ENCODE assay signal across 10 cellular contexts in genomic region chr6:56524891-56525703, GRCh38.
DNase-seq lines count a peak whose midpoint lies in the region; ATAC-seq and TF ChIP-seq lines count a peak whose summit lies in the region.
"Had no signal": no experiment of that assay in that cellular context is flagged by ENCODE, and none has a peak within 500 bp of the region (broad histone marks: within the 10 kb centered on the region; RNA-seq: fewer than 3 reads in every experiment).

No MANE protein-coding gene starts in this region.

- H3K4me1 ChIP-seq in RWPE2 (ENCODE audit: insufficient read depth, poor library complexity, severe bottlenecking) = no peaks in the 10 kb centered on the region

- H3K9me3 Mint-ChIP-seq in osteocyte (ENCODE audit: unreplicated experiment) = peaks cover 2% of the 10 kb centered on the region
- H3K9me3 Mint-ChIP-seq: activated naive CD8-positive, alpha-beta T cell treated with anti-CD3 and anti-CD28 coated beads, Interleukin-2, amount 10 ng/mL, durations not matched to agents 7 days and 5 days had no signal

- H3K27me3 ChIP-seq in RWPE2 (ENCODE audit: insufficient read depth, poor library complexity, severe bottlenecking) = no peaks in the 10 kb centered on the region
- H3K27me3 ChIP-seq: BE2C had no signal

- peak overlapping the region; percentile 79 for H3K27ac Mint-ChIP-seq in osteocyte (ENCODE audit: unreplicated experiment)
- H3K27ac Mint-ChIP-seq: activated naive CD8-positive, alpha-beta T cell treated with anti-CD3 and anti-CD28 coated beads, Interleukin-2, amount 10 ng/mL, durations not matched to agents 7 days and 5 days had no signal

- TF ChIP-seq CTCF in AG04449 (IDR thresholded peaks at IDR 0.05; ENCODE audit: insufficient read depth, low read length, missing control alignments) = no peak
- no peak for TF ChIP-seq CTCF in RWPE2 (IDR thresholded peaks at IDR 0.05; ENCODE audit: poor library complexity, severe bottlenecking)
- TF ChIP-seq CTCF in osteocyte (IDR thresholded peaks at IDR 0.05) = no peak

- H3K9me3 ChIP-seq in RWPE2 (ENCODE audit: severe bottlenecking) = no peaks in the 10 kb centered on the region
- H3K9me3 ChIP-seq: BE2C had no signal

- no peaks in the 10 kb centered on the region for H3K27me3 Mint-ChIP-seq in osteocyte (ENCODE audit: unreplicated experiment)

- H3K4me3 ChIP-seq in AG04449 (ENCODE audit: low read depth, low read length) (no peak overlapping the region), RWPE2 (ENCODE audit: severe bottlenecking) (no peak overlapping the region)

- peaks cover 44% of the 10 kb centered on the region for H3K36me3 Mint-ChIP-seq in osteocyte (ENCODE audit: unreplicated experiment)
- H3K36me3 Mint-ChIP-seq: activated naive CD8-positive, alpha-beta T cell treated with anti-CD3 and anti-CD28 coated beads, Interleukin-2, amount 10 ng/mL, durations not matched to agents 7 days and 5 days had no signal

- DNase-seq in AG04449 (ENCODE audit: low read depth, low spot score) (peak; percentile 93), RWPE2 (ENCODE audit: low spot score) (no peak), fibroblast of peridontal ligament (ENCODE audit: extremely low read depth) (peak; percentile 98), osteocyte (ENCODE audit: extremely low spot score, unreplicated experiment) (no peak), GOT3 (lab: John Stamatoyannopoulos, UW) (no peak), pons (ENCODE audit: low spot score) (no peak)
- no peak for DNase-seq in activated naive CD4-positive, alpha-beta T cell treated with Interleukin-2 at 50 U/mL for 16 hours
- DNase-seq: activated naive CD8-positive, alpha-beta T cell treated with anti-CD3 and anti-CD28 coated beads, Interleukin-2, amount 10 ng/mL, durations not matched to agents 7 days and 5 days; BE2C had no signal

- POLR2A ChIA-PET in AG04449 (lab: Yijun Ruan, JAX) = interaction anchor here (0.7 to 1.5 kb wide), 3 partner anchors 13 to 169 kb away, joined by 3 to 6 read pairs (median 3); no protein-coding TSS in a partner anchor

- H3K27ac ChIP-seq in RWPE2 (ENCODE audit: poor library complexity, severe bottlenecking) = no peak overlapping the region

- ATAC-seq in RWPE2 (ENCODE audit: low read depth) = peak; percentile 62
- no peak for ATAC-seq in GM21825 (IDR thresholded peaks at IDR 0.05; ENCODE audit: unreplicated experiment)

- peaks cover 62% of the 10 kb centered on the region for H3K36me3 ChIP-seq in RWPE2 (ENCODE audit: low read depth)

- CTCF ChIA-PET in AG04449 (lab: Yijun Ruan, JAX) = interaction anchor here (0.8 to 1.1 kb wide), 3 partner anchors 24 to 49 kb away, joined by 3 to 4 read pairs (median 3); no protein-coding TSS in a partner anchor

- H3K4me3 Mint-ChIP-seq in osteocyte (ENCODE audit: unreplicated experiment) = no peak overlapping the region
- H3K4me3 Mint-ChIP-seq: activated naive CD8-positive, alpha-beta T cell treated with anti-CD3 and anti-CD28 coated beads, Interleukin-2, amount 10 ng/mL, durations not matched to agents 7 days and 5 days had no signal

- H3K4me1 Mint-ChIP-seq in osteocyte (ENCODE audit: unreplicated experiment) = peaks cover 32% of the 10 kb centered on the region
- H3K4me1 Mint-ChIP-seq: activated naive CD8-positive, alpha-beta T cell treated with anti-CD3 and anti-CD28 coated beads, Interleukin-2, amount 10 ng/mL, durations not matched to agents 7 days and 5 days had no signal

Comparison
In these comparisons a context has a peak if more than half of its experiments do, and no peak if none do; other contexts are left out.
1. DNase-seq: peak in AG04449 (single experiment) and fibroblast of peridontal ligament (single experiment); none in RWPE2 (single experiment), osteocyte (single experiment), GOT3 (single experiment), pons (single experiment) and activated naive CD4-positive, alpha-beta T cell treated with Interleukin-2 at 50 U/mL for 16 hours (single experiment).